In the genomic region with DNA sequence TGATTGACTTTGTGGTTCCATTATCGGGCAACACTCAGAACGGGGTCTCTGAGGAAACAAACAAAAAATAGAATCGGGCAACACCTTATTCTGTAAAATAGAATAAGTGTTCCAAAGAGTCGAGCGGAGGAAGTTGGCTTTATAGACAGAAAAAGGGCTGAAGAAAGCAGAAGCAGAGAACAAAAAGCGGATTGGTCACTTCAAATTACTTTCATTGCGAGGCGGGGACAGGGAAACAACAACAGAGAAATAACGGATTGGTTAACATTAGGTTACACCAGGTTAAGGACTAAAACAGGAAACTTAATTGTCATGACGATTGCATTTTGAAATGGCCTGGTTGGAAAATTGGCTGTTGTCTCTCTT, we compare ENCODE assay signal across 8 cellular contexts. TPM values are rescaled to one million over a fixed set of nuclear protein-coding genes. Genes with fewer than 3 reads are reported as not detected.
A peak's percentile ranks its signal among the peaks of the same experiment; 100 is the strongest.
DNase-seq lines count a peak whose midpoint lies in the region; ATAC-seq lines count a peak whose summit lies in the region.

No MANE protein-coding gene starts in this region.

- H3K27me3 Mint-ChIP-seq in stimulated activated memory B cell treated with anti-CD40 and anti-IgM and Interleukin-4, amounts not matched to agents 10 μg/mL and 1 μg/mL and 100 μg/mL, for 72 hours: no peaks in the 10 kb centered on the region

- H3K27ac Mint-ChIP-seq in stimulated activated memory B cell treated with anti-CD40 and anti-IgM and Interleukin-4, amounts not matched to agents 10 μg/mL and 1 μg/mL and 100 μg/mL, for 72 hours: peak overlapping the region; percentile 93

- DNase-seq in NCI-H345 (lab: John Stamatoyannopoulos, UW) (peak; percentile 6), NCI-H345 treated with DMSO at 0.1 percent for 48 hours (lab: John Stamatoyannopoulos, UW; ENCODE audit: unreplicated experiment) (no peak), RKO (ENCODE audit: low spot score) (peak; percentile 58), cerebellum (ENCODE audit: low spot score) (peak; percentile 24), kidney glomerular epithelial cell (lab: John Stamatoyannopoulos, UW) (peak; percentile 69)
- no peak for DNase-seq in activated CD4-positive, CD25-positive, alpha-beta regulatory T cell treated with anti-CD3 and anti-CD28 coated beads, Interleukin-2, amount 50 U/mL, for 72 hours

- peak overlapping the region; percentile 92 for H3K4me3 Mint-ChIP-seq in stimulated activated memory B cell treated with anti-CD40 and anti-IgM and Interleukin-4, amounts not matched to agents 10 μg/mL and 1 μg/mL and 100 μg/mL, for 72 hours

- ATAC-seq in HG02938 (IDR thresholded peaks at IDR 0.05; ENCODE audit: unreplicated experiment): peak; percentile 8
- peak; percentile 35 for ATAC-seq in stimulated activated memory B cell treated with anti-CD40 and anti-IgM and Interleukin-4, amounts not matched to agents 10 μg/mL and 1 μg/mL and 100 μg/mL, for 72 hours

- no peaks in the 10 kb centered on the region for H3K36me3 Mint-ChIP-seq in stimulated activated memory B cell treated with anti-CD40 and anti-IgM and Interleukin-4, amounts not matched to agents 10 μg/mL and 1 μg/mL and 100 μg/mL, for 72 hours

- peaks cover under 1% of the 10 kb centered on the region for H3K9me3 Mint-ChIP-seq in stimulated activated memory B cell treated with anti-CD40 and anti-IgM and Interleukin-4, amounts not matched to agents 10 μg/mL and 1 μg/mL and 100 μg/mL, for 72 hours

- peaks cover 41% of the 10 kb centered on the region for H3K4me1 Mint-ChIP-seq in stimulated activated memory B cell treated with anti-CD40 and anti-IgM and Interleukin-4, amounts not matched to agents 10 μg/mL and 1 μg/mL and 100 μg/mL, for 72 hours

RNA-seq across cellular contexts. Expression of a gene that starts 0.4 kb away (rescaled TPM):
- 14.8 TPM for total RNA-seq in cerebellum

RNA-seq across cellular contexts. Expression of a gene that starts 49.6 kb away (rescaled TPM):
- 1.7 TPM for total RNA-seq in cerebellum

Comparison
In these comparisons a context has a peak if more than half of its experiments do, and no peak if none do; other contexts are left out.
1. DNase-seq: peak in NCI-H345 (single experiment), RKO (single experiment), cerebellum (single experiment) and kidney glomerular epithelial cell (single experiment); none in NCI-H345 treated with DMSO at 0.1 percent for 48 hours (single experiment) and activated CD4-positive, CD25-positive, alpha-beta regulatory T cell treated with anti-CD3 and anti-CD28 coated beads, Interleukin-2, amount 50 U/mL, for 72 hours (single experiment).